ENCODE assay signal across 35 cellular contexts in genomic region chr3:3532544-3532943, GRCh38.
"Had no signal": no experiment of that assay in that cellular context is flagged by ENCODE, and none has a peak within 500 bp of the region (broad histone marks: within the 10 kb centered on the region; RNA-seq: fewer than 3 reads in every experiment).

No MANE protein-coding gene starts in this region.

- H3K27ac ChIP-seq: adrenal gland, body of pancreas, brain microvascular endothelial cell, breast epithelium, VCaP had no signal

- H3K9me3 ChIP-seq: adrenal gland, body of pancreas, breast epithelium had no signal

- H3K4me1 ChIP-seq: adrenal gland, body of pancreas, breast epithelium had no signal

- DNase-seq: activated B cell treated with CpG ODN at 0.5 μM for 24 hours; activated CD4-positive, alpha-beta memory T cell treated with anti-CD3 and anti-CD28 coated beads for 36 hours; activated CD4-positive, alpha-beta T cell treated with anti-CD3 and anti-CD28 coated beads for 4 hours; activated CD4-positive, alpha-beta T cell treated with anti-CD3 and anti-CD28 coated beads, Interleukin-2, amount 10 ng/mL, durations not matched to agents 24 days and 14 days; activated CD4-positive, alpha-beta T cell treated with anti-CD3 and anti-CD28 coated beads, Interleukin-2, amount 50 U/mL, for 1 hour; activated CD4-positive, alpha-beta T cell treated with anti-CD3 and anti-CD28 coated beads, Interleukin-2, amount 50 U/mL, for 4 hours; activated CD4-positive, CD25-positive, alpha-beta regulatory T cell treated with anti-CD3 and anti-CD28 coated beads, Interleukin-2, amount 50 U/mL, for 72 hours; activated CD8-positive, alpha-beta memory T cell treated with anti-CD3 and anti-CD28 coated beads, Interleukin-2, amount 50 U/mL, for 48 hours; activated CD8-positive, alpha-beta T cell treated with anti-CD3 and anti-CD28 coated beads for 36 hours; activated effector memory CD4-positive, alpha-beta T cell treated with anti-CD3 and anti-CD28 coated beads, Interleukin-2, amount 50 U/mL, for 16 hours; activated gamma-delta T cell treated with Interleukin-2 at 50 U/mL for 16 hours; activated naive CD4-positive, alpha-beta T cell; activated naive CD4-positive, alpha-beta T cell treated with anti-CD3 and anti-CD28 coated beads for 36 hours; activated naive CD4-positive, alpha-beta T cell treated with anti-CD3 and anti-CD28 coated beads, Interleukin-2, amount 50 U/mL, for 16 hours; activated naive CD8-positive, alpha-beta T cell treated with anti-CD3 and anti-CD28 coated beads for 36 hours; activated T-cell treated with anti-CD3 and anti-CD28 coated beads, Interleukin-2, amount 50 U/mL, for 4 hours; activated T-cell treated with anti-CD3 and anti-CD28 coated beads, Interleukin-2, amount 50 U/mL, for 72 hours; adrenal gland; amniotic stem cell; aorta; body of pancreas; brain microvascular endothelial cell; central memory CD4-positive, alpha-beta T cell; T-helper 2 cell; T-helper 9 cell had no signal

- ATAC-seq: activated CD8-positive, alpha-beta T cell treated with anti-CD3 and anti-CD28 coated beads for 36 hours; activated naive CD4-positive, alpha-beta T cell treated with anti-CD3 and anti-CD28 coated beads, Interleukin-2, amount 50 U/mL, for 72 hours; activated T-cell treated with anti-CD3 and anti-CD28 coated beads, Interleukin-2, amount 50 U/mL, for 4 hours; activated T-cell treated with anti-CD3 and anti-CD28 coated beads, Interleukin-2, amount 50 U/mL, for 72 hours; activated T-helper 17 cell treated with anti-CD3 and anti-CD28 coated beads, Interleukin-2, amount 50 U/mL, for 72 hours; body of pancreas had no signal

- H3K27ac Mint-ChIP-seq: activated B cell treated with CpG ODN at 0.5 μM for 24 hours; activated CD4-positive, alpha-beta memory T cell treated with anti-CD3 and anti-CD28 coated beads for 36 hours; activated CD4-positive, alpha-beta T cell treated with anti-CD3 and anti-CD28 coated beads, Interleukin-2, amount 10 ng/mL, durations not matched to agents 24 days and 14 days; activated CD8-positive, alpha-beta T cell treated with anti-CD3 and anti-CD28 coated beads for 36 hours; activated naive CD4-positive, alpha-beta T cell treated with anti-CD3 and anti-CD28 coated beads for 36 hours; activated naive CD4-positive, alpha-beta T cell treated with anti-CD3 and anti-CD28 coated beads, Interleukin-2, amount 50 U/mL, for 72 hours; activated naive CD8-positive, alpha-beta T cell treated with anti-CD3 and anti-CD28 coated beads for 36 hours; activated T-cell treated with anti-CD3 and anti-CD28 coated beads, Interleukin-2, amount 50 U/mL, for 72 hours; activated T-helper 1 cell treated with anti-CD3 and anti-CD28 coated beads, Interleukin-12 subunit alpha, Interleukin-12 subunit beta, Interleukin-2, Interleukin-4 antibody, amounts not matched to agents 30 ng/mL and 10 ng/mL and 1 ng/mL, durations not matched to agents 14 hours and 24 hours and 36 hours; activated T-helper 17 cell treated with anti-CD3 and anti-CD28 coated beads, Interleukin-2, amount 50 U/mL, for 72 hours; T-helper 1 cell treated with Interleukin-12 subunit alpha and Interleukin-12 subunit beta and Interleukin-4 antibody, amounts not matched to agents 30 μg/mL and 1 μg/mL, for 36 hours; T-helper 2 cell treated with Interferon-gamma antibody and Interleukin-4, amounts not matched to agents 5 μg/mL and 100 μg/mL, for 36 hours had no signal

- H3K4me3 Mint-ChIP-seq: activated B cell treated with CpG ODN at 0.5 μM for 24 hours; activated CD4-positive, alpha-beta memory T cell treated with anti-CD3 and anti-CD28 coated beads for 36 hours; activated CD4-positive, alpha-beta T cell treated with anti-CD3 and anti-CD28 coated beads, Interleukin-2, amount 10 ng/mL, durations not matched to agents 24 days and 14 days; activated CD8-positive, alpha-beta T cell treated with anti-CD3 and anti-CD28 coated beads for 36 hours; activated naive CD4-positive, alpha-beta T cell treated with anti-CD3 and anti-CD28 coated beads for 36 hours; activated naive CD8-positive, alpha-beta T cell treated with anti-CD3 and anti-CD28 coated beads for 36 hours; activated T-cell treated with anti-CD3 and anti-CD28 coated beads, Interleukin-2, amount 50 U/mL, for 4 hours; activated T-cell treated with anti-CD3 and anti-CD28 coated beads, Interleukin-2, amount 50 U/mL, for 72 hours; activated T-helper 1 cell treated with anti-CD3 and anti-CD28 coated beads, Interleukin-12 subunit alpha, Interleukin-12 subunit beta, Interleukin-2, Interleukin-4 antibody, amounts not matched to agents 30 ng/mL and 10 ng/mL and 1 ng/mL, durations not matched to agents 14 hours and 24 hours and 36 hours; activated T-helper 17 cell treated with anti-CD3 and anti-CD28 coated beads, Interleukin-2, amount 50 U/mL, for 72 hours; T-helper 1 cell treated with Interleukin-12 subunit alpha and Interleukin-12 subunit beta and Interleukin-4 antibody, amounts not matched to agents 30 μg/mL and 1 μg/mL, for 36 hours; T-helper 2 cell treated with Interferon-gamma antibody and Interleukin-4, amounts not matched to agents 5 μg/mL and 100 μg/mL, for 36 hours had no signal

- H3K27me3 ChIP-seq: adrenal gland, body of pancreas, brain microvascular endothelial cell, breast epithelium had no signal

- H3K9me3 Mint-ChIP-seq: activated B cell treated with CpG ODN at 0.5 μM for 24 hours; activated CD4-positive, alpha-beta memory T cell treated with anti-CD3 and anti-CD28 coated beads for 36 hours; activated CD4-positive, alpha-beta T cell treated with anti-CD3 and anti-CD28 coated beads, Interleukin-2, amount 10 ng/mL, durations not matched to agents 24 days and 14 days; activated CD8-positive, alpha-beta T cell treated with anti-CD3 and anti-CD28 coated beads for 36 hours; activated naive CD4-positive, alpha-beta T cell treated with anti-CD3 and anti-CD28 coated beads for 36 hours; activated naive CD4-positive, alpha-beta T cell treated with anti-CD3 and anti-CD28 coated beads, Interleukin-2, amount 50 U/mL, for 72 hours; activated naive CD8-positive, alpha-beta T cell treated with anti-CD3 and anti-CD28 coated beads for 36 hours; activated T-cell treated with anti-CD3 and anti-CD28 coated beads, Interleukin-2, amount 50 U/mL, for 4 hours; activated T-cell treated with anti-CD3 and anti-CD28 coated beads, Interleukin-2, amount 50 U/mL, for 72 hours; activated T-helper 1 cell treated with anti-CD3 and anti-CD28 coated beads, Interleukin-12 subunit alpha, Interleukin-12 subunit beta, Interleukin-2, Interleukin-4 antibody, amounts not matched to agents 30 ng/mL and 10 ng/mL and 1 ng/mL, durations not matched to agents 14 hours and 24 hours and 36 hours; activated T-helper 17 cell treated with anti-CD3 and anti-CD28 coated beads, Interleukin-2, amount 50 U/mL, for 72 hours; T-helper 1 cell treated with Interleukin-12 subunit alpha and Interleukin-12 subunit beta and Interleukin-4 antibody, amounts not matched to agents 30 μg/mL and 1 μg/mL, for 36 hours; T-helper 2 cell treated with Interferon-gamma antibody and Interleukin-4, amounts not matched to agents 5 μg/mL and 100 μg/mL, for 36 hours had no signal

- H3K4me3 ChIP-seq: adrenal gland, body of pancreas, breast epithelium had no signal

- H3K36me3 ChIP-seq: adrenal gland, brain microvascular endothelial cell, breast epithelium had no signal

- FAIRE-seq: astrocyte, colon, TTC549 had no signal

- H3K27me3 Mint-ChIP-seq: activated CD4-positive, alpha-beta memory T cell treated with anti-CD3 and anti-CD28 coated beads for 36 hours; activated CD4-positive, alpha-beta T cell treated with anti-CD3 and anti-CD28 coated beads, Interleukin-2, amount 10 ng/mL, durations not matched to agents 24 days and 14 days had no signal

- H3K36me3 Mint-ChIP-seq: activated CD4-positive, alpha-beta memory T cell treated with anti-CD3 and anti-CD28 coated beads for 36 hours; activated naive CD4-positive, alpha-beta T cell treated with anti-CD3 and anti-CD28 coated beads, Interleukin-2, amount 50 U/mL, for 72 hours; activated naive CD8-positive, alpha-beta T cell treated with anti-CD3 and anti-CD28 coated beads for 36 hours had no signal

- H3K4me1 Mint-ChIP-seq: activated B cell treated with CpG ODN at 0.5 μM for 24 hours; activated T-helper 17 cell treated with anti-CD3 and anti-CD28 coated beads, Interleukin-2, amount 50 U/mL, for 72 hours had no signal
